Comparison of ENCODE assay signal across 8 cellular contexts in genomic region chr10:24449334-24449740, GRCh38.
DNase-seq lines count a peak whose midpoint lies in the region; ATAC-seq and TF ChIP-seq lines count a peak whose summit lies in the region.

No MANE protein-coding gene starts in this region.

- no peak for TF ChIP-seq POLR2A in IMR-90 (IDR thresholded peaks at IDR 0.05; ENCODE audit: low read depth, low read length)

- H4K91ac ChIP-seq in IMR-90 (ENCODE audit: insufficient read depth, low read depth, low read length), result no peak overlapping the region

- in situ Hi-C loops in IMR-90 (cut with MboI; ENCODE audit: low sequenced_read_pairs), result no loop called here
- in situ Hi-C loops in KBM-7 (cut with MboI; ENCODE audit: low pct_unique_long_range_greater_than_20kb, low sequenced_read_pairs), result no loop called here

- peak overlapping the region; percentile 15; the same call in 1 of the 2 replicates for H3K27ac ChIP-seq in IMR-90 (ENCODE audit: insufficient read depth, low read length)
- H3K27ac ChIP-seq in heart right ventricle, result peak overlapping the region in 8 of 10 donors; percentile 15 to 81 (median 70)

- TF ChIP-seq CTCF in IMR-90 (conservative IDR thresholded peaks at IDR 0.05; ENCODE audit: low read depth, low read length) (no peak), heart right ventricle (IDR thresholded peaks at IDR 0.05) (no peak)

- dilution Hi-C loops in IMR-90 (cut with HindIII; ENCODE audit: low sequenced_read_pairs, unreplicated experiment), result no loop called here

- H3K23ac ChIP-seq in IMR-90 (ENCODE audit: low read depth, low read length), result no peak overlapping the region

- H2AFZ ChIP-seq in IMR-90 (replicated peaks; ENCODE audit: low read length, poor library complexity), result no peak overlapping the region

- H2AK9ac ChIP-seq in IMR-90 (replicated peaks; ENCODE audit: low read depth, low read length, poor library complexity), result no peak overlapping the region

- intact Hi-C loops in IMR-90 (cut with micrococcal nuclease), result loop anchor here (2.0 kb wide), 1 partner anchor 15 kb away; no protein-coding TSS in a partner anchor
- intact Hi-C loops in heart right ventricle (cut with DNase I), result no loop called here

- no peak overlapping the region for H2AK5ac ChIP-seq in IMR-90 (ENCODE audit: low read depth, low read length)

- H3K4me1 ChIP-seq in IMR-90 (ENCODE audit: control insufficient read depth, insufficient read depth, low read length) (peaks cover 9% of the 10 kb centered on the region), heart right ventricle (peaks cover 7 to 74% (median 42%) of the 10 kb centered on the region in 9 donors)

- H2BK15ac ChIP-seq in IMR-90 (ENCODE audit: low read depth, low read length), result peak overlapping the region; percentile 5; the same call in 1 of the 3 replicates

- peak overlapping the region; percentile 92 for H2BK5ac ChIP-seq in IMR-90 (ENCODE audit: low read depth, low read length, poor library complexity, severe bottlenecking)

- H2BK120ac ChIP-seq in IMR-90 (ENCODE audit: low read depth, low read length), result peak overlapping the region; percentile 41; the same call in 1 of the 2 replicates

- no peaks in the 10 kb centered on the region for H4K20me1 ChIP-seq in IMR-90 (ENCODE audit: insufficient read depth, low read length)

- H3K4ac ChIP-seq in IMR-90 (ENCODE audit: low read depth, low read length), result no peak overlapping the region

- peak overlapping the region; percentile 92 for H3K4me2 ChIP-seq in IMR-90 (ENCODE audit: low read depth, low read length)

- ATAC-seq in GM21367 (IDR thresholded peaks at IDR 0.05; ENCODE audit: unreplicated experiment), result peak; percentile 83
- ATAC-seq in IMR-90 (ENCODE audit: low read depth), result peak; percentile 24; the same call in 1 of the 2 replicates
- peak; percentile 62 to 89 (median 82) for ATAC-seq in heart right ventricle
- no peak for ATAC-seq in HG03108 (IDR thresholded peaks at IDR 0.05; ENCODE audit: unreplicated experiment)

- H3K9ac ChIP-seq in IMR-90 (ENCODE audit: low read depth, low read length), result peak overlapping the region; percentile 33; the same call in 1 of the 2 replicates

- CTCF ChIA-PET in IMR-90 (lab: Yijun Ruan, JAX), result no interaction called here

- H3K36me3 ChIP-seq in IMR-90 (ENCODE audit: control insufficient read depth, insufficient read depth, low read length), result no peaks in the 10 kb centered on the region
- H3K36me3 ChIP-seq in heart right ventricle, result peaks cover 0 to 6% (median 0%) of the 10 kb centered on the region in 9 donors

- peak overlapping the region; percentile 0; the same call in 1 of the 2 replicates for H2BK20ac ChIP-seq in IMR-90 (ENCODE audit: low read depth, low read length)

- POLR2A ChIA-PET in IMR-90 (lab: Charles Lee; ENCODE audit: unreplicated experiment), result interaction anchor here (0.6 kb wide), 1 partner anchor 330 kb away, joined by 5 read pairs; no protein-coding TSS in a partner anchor

- no peak for TF ChIP-seq RAD21 in IMR-90 (IDR thresholded peaks at IDR 0.05; ENCODE audit: low read length)

- peak overlapping the region in 1 of 2 experiments; percentile 1; a peak in 2 of 4 replicates for H4K8ac ChIP-seq in IMR-90 (ENCODE audit: low read depth in 2 of 2, low read length in 2 of 2)

- 0 out of 2 replicates have a peak overlapping the region, but pooled peaks have one; percentile 10 for H3K14ac ChIP-seq in IMR-90 (replicated peaks; ENCODE audit: low read depth, low read length)

- peak overlapping the region; percentile 17; the same call in 1 of the 2 replicates for H4K5ac ChIP-seq in IMR-90 (ENCODE audit: low read depth, low read length)

- H3K4me3 ChIP-seq in IMR-90 (ENCODE audit: insufficient read depth, low read depth, low read length) (peak overlapping the region; percentile 14; the same call in 1 of the 2 replicates), heart right ventricle (peak overlapping the region in 9 of 10 donors; percentile 16 to 53 (median 47))

- H3K79me1 ChIP-seq in IMR-90 (ENCODE audit: low read depth in 1 of 2, low read length in 2 of 2), result no peaks in the 10 kb centered on the region

- H3K56ac ChIP-seq in IMR-90 (ENCODE audit: extremely low read depth, insufficient read depth, low read length), result peak overlapping the region; percentile 27; the same call in 1 of the 2 replicates

- DNase-seq in DMS53 treated with DMSO at 0.1 percent for 48 hours (lab: John Stamatoyannopoulos, UW; ENCODE audit: unreplicated experiment), result peak; percentile 83
- peak; percentile 64 for DNase-seq in IMR-90
- no peak for DNase-seq in heart right ventricle
- DNase-seq in KBM-7, result no peak
- no peak for DNase-seq in NCI-H187 (lab: John Stamatoyannopoulos, UW)
- DNase-seq in effector CD4-positive, alpha-beta T cell, result no peak

- H3K9me3 ChIP-seq in IMR-90 (ENCODE audit: control insufficient read depth, insufficient read depth, low read length) (no peaks in the 10 kb centered on the region), heart right ventricle (no peaks in the 10 kb centered on the region)

- H3K27me3 ChIP-seq in IMR-90 (ENCODE audit: control insufficient read depth, insufficient read depth, low read length) (no peaks in the 10 kb centered on the region), heart right ventricle (no peaks in the 10 kb centered on the region)

- WGBS in IMR-90 (ENCODE audit: extremely low coverage in 2 of 2, insufficient read length in 1 of 2), 2 experiments, result no CpG with 5 or more reads among the region's 5 CpGs
- 10 to 16% methylated on average over 5 of the region's 5 CpGs for WGBS in heart right ventricle, 2 donors

- BruUV-seq in IMR-90 (replicated peaks; lab: Mats Ljungman, UMichigan), result no TSS peak

- peak overlapping the region; percentile 86; the same call in 1 of the 2 replicates for H3K18ac ChIP-seq in IMR-90 (ENCODE audit: low read depth, low read length)

- H3K9me1 ChIP-seq in IMR-90 (ENCODE audit: insufficient read depth, low read length), result peaks cover 10% of the 10 kb centered on the region; the same call in 1 of the 2 replicates

TF ChIP-seq in IMR-90, 13 proteins besides CTCF, POLR2A, EP300 and RAD21:
- TF ChIP-seq BHLHE40 (IDR thresholded peaks at IDR 0.05; ENCODE audit: low read depth, low read length), result peak; percentile 74
- TF ChIP-seq SMC3 (IDR thresholded peaks at IDR 0.05; ENCODE audit: low read depth, low read length), result no peak
- no peak for TF ChIP-seq FOS (IDR thresholded peaks at IDR 0.05; ENCODE audit: low read depth, low read length)
- TF ChIP-seq MXI1 (IDR thresholded peaks at IDR 0.05; ENCODE audit: borderline replicate concordance, low read depth, low read length), result 0 out of 2 replicates have a peak, but pooled peaks have one; percentile 35
- TF ChIP-seq USF2 (IDR thresholded peaks at IDR 0.05; ENCODE audit: low read depth, low read length), result peak; percentile 64
TF ChIP-seq in IMR-90: peak in this region for 3.

Comparison
In these comparisons a context has a peak if more than half of its experiments do, and no peak if none do; other contexts are left out.
1. DNase-seq: peak in DMS53 treated with DMSO at 0.1 percent for 48 hours (single experiment) and IMR-90 (single experiment); none in heart right ventricle (0 of 2), KBM-7 (single experiment), NCI-H187 (0 of 2) and effector CD4-positive, alpha-beta T cell (single experiment).